Comparison of ENCODE assay signal across 1 cellular context in genomic region chr12:111404362-111405148, GRCh38.
TF ChIP-seq lines count a peak whose summit lies in the region.

No MANE protein-coding gene starts in this region.

TF ChIP-seq in K562, 482 proteins besides CTCF, POLR2A, EP300 and RAD21 (continued from another document and continues in another):
- TF ChIP-seq PURB (CRISPR knock-in tag; IDR thresholded peaks at IDR 0.05; ENCODE audit: low read depth) (no peak), SRSF1 (IDR thresholded peaks at IDR 0.05; ENCODE audit: low read depth, low read length) (no peak), RERE (CRISPR knock-in tag; IDR thresholded peaks at IDR 0.05; ENCODE audit: borderline replicate concordance) (no peak), ZNF41 (CRISPR knock-in tag; conservative IDR thresholded peaks at IDR 0.05) (0 out of 2 replicates have a peak, but pooled peaks have one; percentile 14), RCOR1 (IDR thresholded peaks at IDR 0.05; ENCODE audit: borderline replicate concordance in 1 of 2, low read depth in 2 of 2, low read length in 2 of 2) (0 out of 4 replicates have a peak, but pooled peaks of 1 of the 2 experiments have one; percentile 15), YY1 (IDR thresholded peaks at IDR 0.05; ENCODE audit: borderline replicate concordance in 1 of 3, control insufficient read depth in 1 of 3, extremely low read depth in 1 of 3, insufficient read depth in 3 of 3, insufficient read length in 1 of 3, insufficient replicate concordance in 2 of 3, low read depth in 1 of 3, low read length in 2 of 3) (peak in 1 of 3 experiments; percentile 29), ZNF395 (CRISPR knock-in tag; IDR thresholded peaks at IDR 0.05) (peak; percentile 85; the same call in 1 of the 2 replicates), AFF1 (IDR thresholded peaks at IDR 0.05; ENCODE audit: low read depth in 1 of 2, partially characterized antibody in 2 of 2) (peak in 1 of 2 experiments; percentile 22), SAFB (IDR thresholded peaks at IDR 0.05; ENCODE audit: borderline replicate concordance, low read depth, low read length) (no peak), NCOA2 (IDR thresholded peaks at IDR 0.05; ENCODE audit: partially characterized antibody in 2 of 2) (no peak), DNMT1 (IDR thresholded peaks at IDR 0.05) (no peak), TFE3 (CRISPR knock-in tag; IDR thresholded peaks at IDR 0.05) (no peak), CBX1 (IDR thresholded peaks at IDR 0.05; ENCODE audit: low read depth) (no peak), ZNF77 (CRISPR knock-in tag; IDR thresholded peaks at IDR 0.05) (no peak), FOSL1 (tag; conservative IDR thresholded peaks at IDR 0.05) (peak; percentile 59; the same call in 1 of the 2 replicates), CAMTA2 (CRISPR knock-in tag; conservative IDR thresholded peaks at IDR 0.05) (no peak), TRIM24 (IDR thresholded peaks at IDR 0.05) (peak in 1 of 2 experiments; percentile 19; a peak in 2 of 4 replicates), TEAD2 (tag; IDR thresholded peaks at IDR 0.05) (no peak), KLF10 (CRISPR knock-in tag; IDR thresholded peaks at IDR 0.05) (no peak), FOXA1 (IDR thresholded peaks at IDR 0.05; ENCODE audit: borderline replicate concordance) (no peak), VEZF1 (CRISPR knock-in tag; IDR thresholded peaks at IDR 0.05) (peak; percentile 86), ETV5 (CRISPR knock-in tag; IDR thresholded peaks at IDR 0.05; ENCODE audit: low read depth) (peak; percentile 96), E2F6 (IDR thresholded peaks at IDR 0.05; ENCODE audit: borderline replicate concordance in 1 of 2, extremely low read depth in 1 of 2, insufficient read depth in 1 of 2, insufficient read length in 1 of 2, low read depth in 1 of 2, low read length in 1 of 2, poor library complexity in 1 of 2, severe bottlenecking in 1 of 2) (peak in 1 of 2 experiments; percentile 51), ZNF444 (CRISPR knock-in tag; IDR thresholded peaks at IDR 0.05) (peak; percentile 70; the same call in 1 of the 2 replicates), SNIP1 (IDR thresholded peaks at IDR 0.05; ENCODE audit: low read depth) (no peak), XRCC5 (IDR thresholded peaks at IDR 0.05; ENCODE audit: low read depth, low read length) (no peak), GTF2E2 (tag; IDR thresholded peaks at IDR 0.05) (peak; percentile 79), GATAD2B (IDR thresholded peaks at IDR 0.05; ENCODE audit: borderline replicate concordance) (peak; percentile 34; the same call in 1 of the 2 replicates), CHD2 (IDR thresholded peaks at IDR 0.05; ENCODE audit: low read depth, low read length) (peak; percentile 46; the same call in 1 of the 2 replicates), ZNF644 (tag; IDR thresholded peaks at IDR 0.05; ENCODE audit: low read depth) (peak; percentile 76; the same call in 1 of the 2 replicates), MEF2D (tag; conservative IDR thresholded peaks at IDR 0.05; ENCODE audit: low read depth) (0 out of 2 replicates have a peak, but pooled peaks have one; percentile 30), ESRRA (IDR thresholded peaks at IDR 0.05; ENCODE audit: borderline replicate concordance, low read depth) (peak; percentile 80), TCF15 (CRISPR knock-in tag; IDR thresholded peaks at IDR 0.05) (no peak), IRF9 (tag; IDR thresholded peaks at IDR 0.05) (peak; percentile 24; the same call in 1 of the 2 replicates), DDX20 (tag; IDR thresholded peaks at IDR 0.05; ENCODE audit: low read depth) (peak; percentile 68; the same call in 1 of the 2 replicates), FOXA3 (CRISPR knock-in tag; conservative IDR thresholded peaks at IDR 0.05 in 1 of 2, IDR thresholded peaks at IDR 0.05 in 1 of 2) (0 out of 4 replicates have a peak, but pooled peaks of 1 of the 2 experiments have one; percentile 17), ZNF507 (tag; conservative IDR thresholded peaks at IDR 0.05) (no peak), THRB (CRISPR knock-in tag; conservative IDR thresholded peaks at IDR 0.05) (no peak; the same call in 1 of the 2 replicates), ZNF445 (CRISPR knock-in tag; IDR thresholded peaks at IDR 0.05; ENCODE audit: low read depth) (0 out of 2 replicates have a peak, but pooled peaks have one; percentile 31), ZNF311 (CRISPR knock-in tag; IDR thresholded peaks at IDR 0.05) (0 out of 2 replicates have a peak, but pooled peaks have one; percentile 23), NR2C1 (IDR thresholded peaks at IDR 0.05) (no peak), NR2C1 (tag; IDR thresholded peaks at IDR 0.05) (peak; percentile 12; the same call in 1 of the 2 replicates), MTA1 (IDR thresholded peaks at IDR 0.05; ENCODE audit: borderline replicate concordance) (peak; percentile 59; the same call in 1 of the 2 replicates), FOXK2 (conservative IDR thresholded peaks at IDR 0.05 in 1 of 2, IDR thresholded peaks at IDR 0.05 in 1 of 2; ENCODE audit: low read depth in 2 of 2) (peak in 1 of 2 experiments; percentile 15; a peak in 1 of 4 replicates), BCL6 (CRISPR knock-in tag; IDR thresholded peaks at IDR 0.05) (0 out of 2 replicates have a peak, but pooled peaks have one; percentile 50), CC2D1A (IDR thresholded peaks at IDR 0.05) (peak; percentile 16; the same call in 1 of the 2 replicates), ATF1 (CRISPR knock-in tag; IDR thresholded peaks at IDR 0.05) (no peak), ATF1 (tag; IDR thresholded peaks at IDR 0.05) (no peak)
